In genomic region chr7:157309990-157310668, GRCh38 we compare ENCODE assay signal across 9 cellular contexts. TPM values are rescaled to one million over a fixed set of nuclear protein-coding genes. Genes with fewer than 3 reads are reported as not detected.
A peak's percentile ranks its signal among the peaks of the same experiment; 100 is the strongest.
DNase-seq lines count a peak whose midpoint lies in the region; ATAC-seq and TF ChIP-seq lines count a peak whose summit lies in the region.
"Had no signal": no experiment of that assay in that cellular context is flagged by ENCODE, and none has a peak within 500 bp of the region (broad histone marks: within the 10 kb centered on the region; RNA-seq: fewer than 3 reads in every experiment).

No MANE protein-coding gene starts in this region.

- no peaks in the 10 kb centered on the region for H3K36me3 Mint-ChIP-seq in osteocyte (ENCODE audit: unreplicated experiment)
- H3K36me3 Mint-ChIP-seq: activated naive CD4-positive, alpha-beta T cell treated with anti-CD3 and anti-CD28 coated beads, Interleukin-2, amount 50 U/mL, for 24 hours had no signal

- H3K4me1 ChIP-seq in PC-9 (replicated peaks; ENCODE audit: insufficient read depth): peaks cover 42% of the 10 kb centered on the region

- H3K36me3 ChIP-seq in PC-9 (ENCODE audit: low read depth): no peaks in the 10 kb centered on the region

- peaks cover 25% of the 10 kb centered on the region for H3K4me1 Mint-ChIP-seq in osteocyte (ENCODE audit: unreplicated experiment)

- TF ChIP-seq CTCF in PC-9 (conservative IDR thresholded peaks at IDR 0.05) (no peak), epithelial cell of esophagus (IDR thresholded peaks at IDR 0.05; ENCODE audit: insufficient read depth, low read depth, low read length, missing control alignments) (no peak), osteocyte (IDR thresholded peaks at IDR 0.05) (no peak)

- peak overlapping the region; percentile 46 for H3K4me3 Mint-ChIP-seq in osteocyte (ENCODE audit: unreplicated experiment)
- H3K4me3 Mint-ChIP-seq: activated naive CD4-positive, alpha-beta T cell treated with anti-CD3 and anti-CD28 coated beads, Interleukin-2, amount 50 U/mL, for 24 hours had no signal

- peak overlapping the region; percentile 68 for H3K4me2 ChIP-seq in PC-9

- TSS peak; percentile 89 for BruUV-seq in PC-9 (replicated peaks; lab: Mats Ljungman, UMichigan)

- no peaks in the 10 kb centered on the region for H3K9me2 ChIP-seq in PC-9 (ENCODE audit: insufficient read depth)

- no peaks in the 10 kb centered on the region for H3K27me3 Mint-ChIP-seq in osteocyte (ENCODE audit: unreplicated experiment)
- H3K27me3 Mint-ChIP-seq: activated naive CD4-positive, alpha-beta T cell treated with anti-CD3 and anti-CD28 coated beads, Interleukin-2, amount 50 U/mL, for 24 hours had no signal

- DNase-seq in GM04504 (ENCODE audit: low read depth): peak; percentile 88
- DNase-seq in PC-9: peak; percentile 78 to 99
- peak; percentile 90 for DNase-seq in epithelial cell of esophagus (ENCODE audit: low read depth)
- DNase-seq in osteocyte (ENCODE audit: extremely low spot score, unreplicated experiment): no peak
- DNase-seq in NCI-H345 treated with DMSO at 0.1 percent for 48 hours (lab: John Stamatoyannopoulos, UW; ENCODE audit: unreplicated experiment): no peak
- DNase-seq in NCI-H82 treated with DMSO at 0.1 percent for 48 hours (lab: John Stamatoyannopoulos, UW; ENCODE audit: unreplicated experiment): no peak

- H3K27ac Mint-ChIP-seq in osteocyte (ENCODE audit: unreplicated experiment): peak overlapping the region; percentile 93
- H3K27ac Mint-ChIP-seq: activated naive CD4-positive, alpha-beta T cell treated with anti-CD3 and anti-CD28 coated beads, Interleukin-2, amount 50 U/mL, for 24 hours had no signal

- no peak overlapping the region for H2AFZ ChIP-seq in PC-9

- H3F3A ChIP-seq in PC-9 (ENCODE audit: insufficient read depth, low read depth): peaks cover 47% of the 10 kb centered on the region

- H3K4me3 ChIP-seq in PC-9 (peak overlapping the region; percentile 1; the same call in 1 of the 2 replicates), epithelial cell of esophagus (ENCODE audit: low read length) (no peak overlapping the region)

- intact Hi-C loops in PC-9 (cut with micrococcal nuclease; ENCODE audit: unreplicated experiment): loop anchor here (1.0 to 2.0 kb wide), 2 partner anchors 8 to 27 kb away; partner anchors contain the start of gene DNAJB6

- H3K9me3 ChIP-seq in PC-9 (ENCODE audit: insufficient read depth, low read depth): no peaks in the 10 kb centered on the region

- H3K79me2 ChIP-seq in PC-9 (ENCODE audit: low read depth): no peaks in the 10 kb centered on the region

- H3K9me3 Mint-ChIP-seq in osteocyte (ENCODE audit: unreplicated experiment): no peaks in the 10 kb centered on the region
- H3K9me3 Mint-ChIP-seq: activated naive CD4-positive, alpha-beta T cell treated with anti-CD3 and anti-CD28 coated beads, Interleukin-2, amount 50 U/mL, for 24 hours had no signal

- peak overlapping the region; percentile 91 for H3K27ac ChIP-seq in PC-9

- H4K20me1 ChIP-seq in PC-9 (ENCODE audit: insufficient read depth): no peaks in the 10 kb centered on the region

- CTCF ChIA-PET in PC-9 (lab: Charles Lee): no interaction called here

- ATAC-seq in HG03025 (IDR thresholded peaks at IDR 0.05; ENCODE audit: low FRiP score, unreplicated experiment) (no peak), GM19351 (IDR thresholded peaks at IDR 0.05; ENCODE audit: unreplicated experiment) (no peak)

- no peaks in the 10 kb centered on the region for H3K27me3 ChIP-seq in PC-9 (ENCODE audit: insufficient read depth, low read depth)

- POLR2A ChIA-PET in PC-9 (lab: Charles Lee; ENCODE audit: unreplicated experiment): interaction anchor here (0.6 to 0.7 kb wide), 2 partner anchors 22 to 28 kb away, joined by 4 to 5 read pairs; no protein-coding TSS in a partner anchor

RNA-seq across cellular contexts. Expression of gene DNAJB6, which starts 26.7 kb away (rescaled TPM):
- total RNA-seq in PC-9 (2021) (137 and 182 TPM in 2 replicates), osteocyte (111 and 112 TPM in 2 replicates)

Comparison
In these comparisons a context has a peak if more than half of its experiments do, and no peak if none do; other contexts are left out.
1. DNase-seq: peak in GM04504 (single experiment), PC-9 (2 of 2) and epithelial cell of esophagus (single experiment); none in osteocyte (single experiment), NCI-H345 treated with DMSO at 0.1 percent for 48 hours (single experiment) and NCI-H82 treated with DMSO at 0.1 percent for 48 hours (single experiment).